8 cellular contexts compared by ENCODE assay signal in the genomic region with DNA sequence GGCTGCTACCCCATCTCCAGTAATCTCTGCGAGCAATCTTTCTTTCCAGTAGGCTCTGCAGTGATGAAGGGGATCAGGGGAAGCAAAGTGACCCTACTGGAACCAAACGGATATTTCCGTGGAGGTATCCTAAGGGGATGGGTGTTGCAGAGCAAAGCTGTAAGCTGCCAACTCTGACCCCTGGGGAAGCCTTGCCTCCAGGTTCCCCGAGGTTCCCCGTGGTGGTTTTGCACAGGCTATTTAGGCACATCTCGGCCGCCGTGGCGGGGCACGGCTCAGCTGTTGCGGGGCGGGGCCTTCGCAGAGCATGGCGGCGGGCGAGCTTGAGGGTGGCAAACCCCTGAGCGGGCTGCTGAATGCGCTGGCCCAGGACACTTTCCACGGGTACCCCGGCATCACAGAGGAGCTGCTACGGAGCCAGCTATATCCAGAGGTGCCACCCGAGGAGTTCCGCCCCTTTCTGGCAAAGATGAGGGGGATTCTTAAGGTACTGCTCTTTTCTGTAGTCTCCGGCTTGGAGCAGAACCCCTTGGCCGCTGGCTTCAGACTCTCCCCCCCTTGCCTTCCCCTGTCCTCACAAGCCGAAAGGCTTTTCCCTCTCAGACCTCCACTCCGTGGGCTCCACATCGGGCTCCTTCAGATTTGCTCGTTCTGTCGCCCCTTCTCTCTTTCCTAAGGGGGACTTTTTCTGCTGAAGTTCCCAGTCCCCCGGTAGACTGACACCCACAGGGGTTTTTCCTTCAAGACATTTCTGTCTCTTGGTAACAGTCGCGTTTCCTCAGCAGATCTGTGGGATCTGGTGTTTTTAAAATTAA. TPM values are rescaled to one million over a fixed set of nuclear protein-coding genes. Genes with fewer than 3 reads are reported as not detected.
DNase-seq lines count a peak whose midpoint lies in the region; ATAC-seq and TF ChIP-seq lines count a peak whose summit lies in the region.

A gene (plus strand): TSS at position 303 of the 815 bp plus-strand sequence. CDS start 5 bp downstream, at position 308.

- H3K9me3 Mint-ChIP-seq in HFFc6 = no peaks in the 10 kb centered on the region

- TF ChIP-seq POLR2A in NB4 (IDR thresholded peaks at IDR 0.05; ENCODE audit: extremely low read depth, insufficient read length) (peak; percentile 73), adrenal gland (IDR thresholded peaks at IDR 0.05) (peak; percentile 55 to 73), prostate gland (IDR thresholded peaks at IDR 0.05) (peak; percentile 35)

- H3K9me3 ChIP-seq in adrenal gland (replicated peaks in 1 of 3) = no peaks in the 10 kb centered on the region
- no peaks in the 10 kb centered on the region for H3K9me3 ChIP-seq in prostate gland

- H3K27ac Mint-ChIP-seq in HFFc6 = peak within 1 kb of the TSS; percentile 87

- TF ChIP-seq CTCF in GM12864 (IDR thresholded peaks at IDR 0.05; ENCODE audit: low read depth, low read length, missing control alignments) = peak; percentile 3
- no peak for TF ChIP-seq CTCF in HFFc6 (IDR thresholded peaks at IDR 0.05)
- TF ChIP-seq CTCF in NB4 (IDR thresholded peaks at IDR 0.05; ENCODE audit: low read depth, low read length) = no peak
- no peak for TF ChIP-seq CTCF in adrenal gland (IDR thresholded peaks at IDR 0.05)
- no peak for TF ChIP-seq CTCF in prostate gland (IDR thresholded peaks at IDR 0.05)

- peaks cover under 1% of the 10 kb centered on the region for H3K27me3 Mint-ChIP-seq in HFFc6 (ENCODE audit: insufficient read depth)

- H3K36me3 ChIP-seq in adrenal gland (replicated peaks in 1 of 2) = no peaks in the 10 kb centered on the region
- H3K36me3 ChIP-seq in prostate gland = no peaks in the 10 kb centered on the region

- intact Hi-C loops in T-helper 1 cell treated with Interleukin-12 subunit alpha and Interleukin-12 subunit beta and Interleukin-4 antibody, amounts not matched to agents 30 ng/mL and 1 ng/mL, for 36 hours (cut with micrococcal nuclease) = loop anchor here (1.0 to 5.0 kb wide), 8 partner anchors 17 to 1682 kb away; a partner anchor contains a TSS
- intact Hi-C loops in adrenal gland (cut with DNase I) = no loop called here
- intact Hi-C loops in left cardiac atrium (cut with DNase I) = no loop called here
- intact Hi-C loops in prostate gland (cut with DNase I) = no loop called here

- peak; percentile 99 for ATAC-seq in left cardiac atrium

- peak within 1 kb of the TSS; percentile 99 for H3K4me3 Mint-ChIP-seq in HFFc6

- H3K4me3 ChIP-seq in GM12864 (ENCODE audit: low read depth, low read length) = peak within 1 kb of the TSS; percentile 68
- peak within 1 kb of the TSS; percentile 96 for H3K4me3 ChIP-seq in NB4 (ENCODE audit: low read depth, low read length)
- H3K4me3 ChIP-seq in adrenal gland = peak within 1 kb of the TSS; percentile 13 to 67 (median 62)
- peak within 1 kb of the TSS; percentile 51 to 61 for H3K4me3 ChIP-seq in prostate gland

- 0 to 1% (median 0%) methylated on average over 14 to 33 of the region's 33 CpGs for WGBS in adrenal gland, 4 donors
- under 1% methylated on average over 33 of the region's 33 CpGs for whole genome bisulfite sequencing in prostate gland

- H3K36me3 Mint-ChIP-seq in HFFc6 (ENCODE audit: low read depth) = no peaks in the 10 kb centered on the region

- DNase-seq in GM12864 (ENCODE audit: low read depth) = peak; percentile 49
- peak; percentile 65 for DNase-seq in HFFc6
- DNase-seq in NB4 (ENCODE audit: low read depth) = peak; percentile 89
- DNase-seq in adrenal gland = peak; percentile 77 to 89 (median 81)
- peak; percentile 86 for DNase-seq in left cardiac atrium
- DNase-seq in prostate gland (ENCODE audit: low spot score) = peak; percentile 77
- DNase-seq in ureter (ENCODE audit: low spot score) = peak; percentile 83

- H3K27ac ChIP-seq in adrenal gland (peak within 1 kb of the TSS in 3 of 5 donors; percentile 51 to 76 (median 64)), prostate gland (peak within 1 kb of the TSS; percentile 64 to 70)

- H3K27me3 ChIP-seq in adrenal gland (no peaks in the 10 kb centered on the region), prostate gland (replicated peaks; ENCODE audit: insufficient read depth) (no peaks in the 10 kb centered on the region)

- H3K4me1 Mint-ChIP-seq in HFFc6 (ENCODE audit: low read depth) = peaks cover 12% of the 10 kb centered on the region; the same call in 1 of the 2 replicates

- peaks cover 10 to 24% of the 10 kb centered on the region in 2 donors for H3K4me1 ChIP-seq in adrenal gland (replicated peaks in 1 of 2)
- no peaks in the 10 kb centered on the region for H3K4me1 ChIP-seq in prostate gland (replicated peaks)

RNA-seq across cellular contexts. Expression of the gene that starts here (rescaled TPM):
- 10 to 100 TPM; 41.1 to 53.6 (median 48.3) TPM for total RNA-seq in HFFc6 (2021; fragmentation: NEBNext Ultra II Directional; extraction: Animal tissue kit (Norgen Biotek cat#: 25700))
- total RNA-seq in T-helper 1 cell treated with Interleukin-12 subunit alpha and Interleukin-12 subunit beta and Interleukin-4 antibody, amounts not matched to agents 30 ng/mL and 1 ng/mL, for 36 hours = 27.3 and 33.8 TPM in 2 replicates
- total RNA-seq in adrenal gland (10 to 100 TPM; 42.0 to 89.9 (median 54.1) TPM), left cardiac atrium (10 to 100 TPM; 48.6 to 51.8 TPM), prostate gland (10 to 100 TPM; 41.9 to 63.9 TPM), ureter (34.0 TPM)
- 10 to 100 TPM; 35.5 to 58.9 (median 57.7) TPM for polyA plus RNA-seq in adrenal gland

Comparison
In these comparisons a context has a peak if more than half of its experiments do, and no peak if none do; other contexts are left out.
1. Peak in every context shown above with its lines: DNase-seq, ATAC-seq, H3K4me3 ChIP-seq and H3K27ac ChIP-seq.